ENCODE assay signal across 22 cellular contexts in the genomic region with DNA sequence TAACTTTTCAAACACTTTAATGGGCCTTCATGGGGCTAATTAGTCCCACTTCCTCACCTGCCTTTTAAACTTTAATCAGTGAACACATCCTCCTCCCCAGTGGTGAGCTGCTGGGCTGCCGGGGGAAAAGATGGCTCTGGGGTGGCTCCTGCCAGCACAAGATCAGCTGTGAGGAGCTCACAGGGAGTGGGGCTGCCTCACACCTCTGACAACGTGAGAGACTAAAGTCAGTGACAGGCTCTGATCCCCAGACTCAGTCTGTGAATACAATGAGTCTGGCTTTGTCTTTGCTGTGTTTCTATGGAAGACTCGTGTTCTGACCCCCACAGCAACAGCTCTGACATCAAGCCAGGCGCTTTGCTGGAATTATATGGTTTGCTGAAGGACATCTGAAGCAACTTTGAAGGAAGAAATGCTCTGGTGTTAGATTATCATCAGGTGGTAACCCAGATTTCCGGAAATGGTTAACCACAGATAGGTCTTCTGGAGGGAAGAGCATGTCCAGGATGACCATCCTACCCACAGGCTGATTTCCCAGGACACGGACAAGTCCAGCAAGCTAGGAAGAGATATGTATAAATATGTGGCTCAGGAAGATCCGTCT. TPM values are rescaled to one million over a fixed set of nuclear protein-coding genes. Genes with fewer than 3 reads are reported as not detected.
"Had no signal": no experiment of that assay in that cellular context is flagged by ENCODE, and none has a peak within 500 bp of the region (broad histone marks: within the 10 kb centered on the region; RNA-seq: fewer than 3 reads in every experiment).

No MANE protein-coding gene starts in this region.

RNA-seq across cellular contexts. Expression of a gene that starts 9.2 kb away (rescaled TPM):
- total RNA-seq: activated T-cell treated with anti-CD3 and anti-CD28 coated beads, Interleukin-2, amount 50 U/mL, for 4 hours; activated T-helper 17 cell treated with anti-CD3 and anti-CD28 coated beads, Interleukin-2, amount 50 U/mL, for 72 hours; dorsolateral prefrontal cortex; endothelial cell of umbilical vein; fibroblast of lung; heart left ventricle; kidney; left colon; liver; mammary epithelial cell; mesothelial cell of epicardium; naive thymus-derived CD4-positive, alpha-beta T cell; occipital lobe; right atrium auricular region; T-cell; T-helper 2 cell treated with Interferon-gamma antibody and Interleukin-4, amounts not matched to agents 100 ng/mL and 5 ng/mL, for 36 hours; temporal lobe; ureter; WTC11 had no signal
- polyA plus RNA-seq: endothelial cell of umbilical vein; esophagus; fibroblast of lung; heart left ventricle; immature natural killer cell; liver; mammary epithelial cell; naive thymus-derived CD4-positive, alpha-beta T cell; psoas muscle had no signal
